In the genomic region with DNA sequence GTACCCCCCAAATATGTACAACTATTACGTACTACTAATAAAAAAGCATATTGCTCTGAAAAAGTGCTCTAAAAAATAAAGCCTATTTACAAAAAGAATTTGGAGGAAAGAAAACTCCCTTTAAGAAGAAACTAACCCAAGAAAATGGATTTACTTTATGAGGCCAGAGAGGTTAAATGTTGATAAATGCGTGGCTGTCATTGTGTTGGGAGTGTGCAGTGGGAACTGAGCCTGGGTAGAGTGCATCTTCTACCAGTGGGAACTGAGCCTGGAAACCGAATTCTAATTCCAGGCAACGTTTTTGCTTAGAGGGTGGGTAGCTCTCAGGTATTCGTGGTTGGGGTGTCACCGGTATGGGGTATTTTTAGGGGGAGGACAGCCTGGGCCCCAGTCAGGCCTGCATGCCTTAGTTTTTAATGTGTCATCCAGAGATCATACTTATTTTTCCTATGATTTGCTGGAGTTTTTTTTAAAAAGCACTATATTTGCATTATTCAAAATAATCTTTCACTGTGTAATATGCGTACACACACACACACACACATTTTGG, we compare ENCODE assay signal across 13 cellular contexts. TPM values are rescaled to one million over a fixed set of nuclear protein-coding genes. Genes with fewer than 3 reads are reported as not detected.
DNase-seq lines count a peak whose midpoint lies in the region; ATAC-seq and TF ChIP-seq lines count a peak whose summit lies in the region.
"Had no signal": no experiment of that assay in that cellular context is flagged by ENCODE, and none has a peak within 500 bp of the region (broad histone marks: within the 10 kb centered on the region; RNA-seq: fewer than 3 reads in every experiment).

No MANE protein-coding gene starts in this region.

- H3K27ac ChIP-seq in Panc1 (ENCODE audit: low read length), result no peak overlapping the region
- H3K27ac ChIP-seq: BLaER1, coronary artery, parathyroid adenoma, tibial nerve had no signal

- POLR2A ChIA-PET in Panc1 (lab: Charles Lee), result no interaction called here

- in situ Hi-C loops in Panc1 (cut with HindIII; ENCODE audit: low pct_unique_long_range_greater_than_20kb, low sequenced_read_pairs), result no loop called here

- ATAC-seq in Panc1, result no peak
- ATAC-seq in stimulated activated effector memory CD8-positive, alpha-beta T cell treated with anti-CD3 and anti-CD28 coated beads, Interleukin-12 subunit alpha, Interleukin-12 subunit beta, amount 100 ng/mL, for 72 hours, result no peak
- ATAC-seq in HG02610 (IDR thresholded peaks at IDR 0.05; ENCODE audit: unreplicated experiment), result no peak

- no peaks in the 10 kb centered on the region for H3K36me3 ChIP-seq in Panc1 (ENCODE audit: control insufficient read depth, insufficient read depth, low read length)
- H3K36me3 ChIP-seq: BLaER1, tibial nerve had no signal

- peaks cover 39% of the 10 kb centered on the region for H3K4me1 Mint-ChIP-seq in activated naive CD4-positive, alpha-beta T cell treated with anti-CD3 and anti-CD28 coated beads for 36 hours (ENCODE audit: low read depth)
- peaks cover 13% of the 10 kb centered on the region for H3K4me1 Mint-ChIP-seq in glutamatergic neuron (ENCODE audit: low read depth, unreplicated experiment)
- H3K4me1 Mint-ChIP-seq in stimulated activated effector memory CD8-positive, alpha-beta T cell treated with anti-CD3 and anti-CD28 coated beads, Interleukin-12 subunit alpha, Interleukin-12 subunit beta, amount 100 ng/mL, for 72 hours, result peaks cover 64% of the 10 kb centered on the region

- intact Hi-C loops in activated naive CD4-positive, alpha-beta T cell treated with anti-CD3 and anti-CD28 coated beads for 36 hours (cut with micrococcal nuclease), result loop anchor here (1.0 to 2.0 kb wide), 4 partner anchors 24 to 323 kb away; partner anchors contain the start of genes GUK1 and RNF187
- intact Hi-C loops in Panc1 (cut with micrococcal nuclease; ENCODE audit: unreplicated experiment), result no loop called here

- H3K36me3 Mint-ChIP-seq in activated naive CD4-positive, alpha-beta T cell treated with anti-CD3 and anti-CD28 coated beads for 36 hours (ENCODE audit: low read depth), result peaks cover 2% of the 10 kb centered on the region
- H3K36me3 Mint-ChIP-seq in glutamatergic neuron (ENCODE audit: unreplicated experiment), result no peaks in the 10 kb centered on the region
- peaks cover 44% of the 10 kb centered on the region for H3K36me3 Mint-ChIP-seq in stimulated activated effector memory CD8-positive, alpha-beta T cell treated with anti-CD3 and anti-CD28 coated beads, Interleukin-12 subunit alpha, Interleukin-12 subunit beta, amount 100 ng/mL, for 72 hours

- H3K27me3 ChIP-seq in Panc1 (ENCODE audit: control insufficient read depth, insufficient read depth, low read length), result peaks cover 8% of the 10 kb centered on the region

- no peak for TF ChIP-seq CTCF in Panc1 (IDR thresholded peaks at IDR 0.05)
- no peak for TF ChIP-seq CTCF in glutamatergic neuron (IDR thresholded peaks at IDR 0.05; ENCODE audit: partially characterized antibody, unreplicated experiment)

- CTCF ChIA-PET in activated naive CD4-positive, alpha-beta T cell treated with anti-CD3 and anti-CD28 coated beads for 36 hours (lab: Charles Lee), result interaction anchor here (0.9 to 2.3 kb wide), 7 partner anchors 9 to 332 kb away, joined by 3 to 6 read pairs (median 4); partner anchors contain the start of gene TRIM11
- CTCF ChIA-PET in Panc1 (lab: Charles Lee), result no interaction called here

- H3K9me3 Mint-ChIP-seq in activated naive CD4-positive, alpha-beta T cell treated with anti-CD3 and anti-CD28 coated beads for 36 hours, result no peaks in the 10 kb centered on the region
- H3K9me3 Mint-ChIP-seq in glutamatergic neuron (ENCODE audit: unreplicated experiment), result peaks cover 9% of the 10 kb centered on the region
- H3K9me3 Mint-ChIP-seq in stimulated activated effector memory CD8-positive, alpha-beta T cell treated with anti-CD3 and anti-CD28 coated beads, Interleukin-12 subunit alpha, Interleukin-12 subunit beta, amount 100 ng/mL, for 72 hours, result no peaks in the 10 kb centered on the region

- no TSS peak for BruUV-seq in Panc1 (replicated peaks; lab: Mats Ljungman, UMichigan)

- H3K27me3 Mint-ChIP-seq in activated naive CD4-positive, alpha-beta T cell treated with anti-CD3 and anti-CD28 coated beads for 36 hours (ENCODE audit: low read depth), result peaks cover 11% of the 10 kb centered on the region
- H3K27me3 Mint-ChIP-seq in glutamatergic neuron (ENCODE audit: unreplicated experiment), result peaks cover 13% of the 10 kb centered on the region

- H3K4me3 ChIP-seq in Panc1 (ENCODE audit: low read depth in 2 of 2, low read length in 2 of 2), result peak overlapping the region; percentile 42 to 54
- H3K4me3 ChIP-seq: BLaER1 had no signal

- peak overlapping the region; percentile 94 for H3K27ac Mint-ChIP-seq in activated naive CD4-positive, alpha-beta T cell treated with anti-CD3 and anti-CD28 coated beads for 36 hours
- peak overlapping the region; percentile 80 for H3K27ac Mint-ChIP-seq in glutamatergic neuron (ENCODE audit: unreplicated experiment)
- H3K27ac Mint-ChIP-seq in stimulated activated effector memory CD8-positive, alpha-beta T cell treated with anti-CD3 and anti-CD28 coated beads, Interleukin-12 subunit alpha, Interleukin-12 subunit beta, amount 100 ng/mL, for 72 hours, result peak overlapping the region; percentile 40

- peak; percentile 68 for DNase-seq in activated naive CD4-positive, alpha-beta T cell treated with anti-CD3 and anti-CD28 coated beads for 36 hours
- no peak for DNase-seq in activated naive CD4-positive, alpha-beta T cell treated with anti-CD3 and anti-CD28 coated beads, Interleukin-2, amount 50 U/mL, for 16 hours
- no peak for DNase-seq in Panc1 (ENCODE audit: low read depth, low spot score)
- DNase-seq in glutamatergic neuron, result no peak
- no peak for DNase-seq in stimulated activated effector memory CD8-positive, alpha-beta T cell treated with anti-CD3 and anti-CD28 coated beads, Interleukin-12 subunit alpha, Interleukin-12 subunit beta, amount 100 ng/mL, for 72 hours (ENCODE audit: low spot score in 2 of 2)
- DNase-seq in MV-4-11 (lab: John Stamatoyannopoulos, UW), result no peak
- DNase-seq in OCI-M2 (lab: John Stamatoyannopoulos, UW; ENCODE audit: unreplicated experiment), result no peak
- DNase-seq: NCI-H1694 treated with DMSO at 0.1 percent for 48 hours had no signal

- H3K9me3 ChIP-seq in Panc1 (ENCODE audit: control insufficient read depth, insufficient read depth, low read depth, low read length), result no peaks in the 10 kb centered on the region
- H3K9me3 ChIP-seq: tibial nerve had no signal

- H3K4me3 Mint-ChIP-seq in activated naive CD4-positive, alpha-beta T cell treated with anti-CD3 and anti-CD28 coated beads for 36 hours, result peak overlapping the region; percentile 91
- H3K4me3 Mint-ChIP-seq in glutamatergic neuron (ENCODE audit: unreplicated experiment), result peak overlapping the region; percentile 91
- peak overlapping the region; percentile 86 for H3K4me3 Mint-ChIP-seq in stimulated activated effector memory CD8-positive, alpha-beta T cell treated with anti-CD3 and anti-CD28 coated beads, Interleukin-12 subunit alpha, Interleukin-12 subunit beta, amount 100 ng/mL, for 72 hours

- H3K4me1 ChIP-seq in Panc1 (ENCODE audit: control insufficient read depth, insufficient read depth, low read length), result peaks cover 6% of the 10 kb centered on the region; the same call in 1 of the 2 replicates
- H3K4me1 ChIP-seq: BLaER1, parathyroid adenoma had no signal

RNA-seq across cellular contexts. Expression of gene RNF187, which starts 24.1 kb away (rescaled TPM):
- total RNA-seq in activated naive CD4-positive, alpha-beta T cell treated with anti-CD3 and anti-CD28 coated beads for 36 hours, result 100 to 1,000 TPM; 112 to 116 TPM
- total RNA-seq in Panc1 (2021; ENCODE audit: unreplicated experiment), result 143 TPM
- polyA plus RNA-seq in Panc1 (2012; ENCODE audit: insufficient read length), result 261 TPM
- total RNA-seq in glutamatergic neuron (ENCODE audit: unreplicated experiment), result 201 TPM

RNA-seq across cellular contexts. Expression of gene TRIM17, which starts 46.4 kb away (rescaled TPM):
- total RNA-seq in activated naive CD4-positive, alpha-beta T cell treated with anti-CD3 and anti-CD28 coated beads for 36 hours, result 1 to 10 TPM; 1.0 to 1.2 TPM
- total RNA-seq in Panc1 (2021; ENCODE audit: unreplicated experiment), result 1.2 TPM
- 1.0 TPM for polyA plus RNA-seq in Panc1 (2012; ENCODE audit: insufficient read length)
- total RNA-seq in glutamatergic neuron (ENCODE audit: unreplicated experiment), result not detected

RNA-seq across cellular contexts. Expression of gene TRIM11, which starts 56.4 kb away (rescaled TPM):
- total RNA-seq in activated naive CD4-positive, alpha-beta T cell treated with anti-CD3 and anti-CD28 coated beads for 36 hours, result 10 to 100 TPM; 26.0 to 27.5 TPM
- total RNA-seq in Panc1 (2021; ENCODE audit: unreplicated experiment) (38.6 TPM), glutamatergic neuron (ENCODE audit: unreplicated experiment) (41.0 TPM)
- polyA plus RNA-seq in Panc1 (2012; ENCODE audit: insufficient read length), result 32.3 TPM

Comparison
In these comparisons a context has a peak if more than half of its experiments do, and no peak if none do; other contexts are left out.
1. H3K27ac Mint-ChIP-seq: peak in every context shown above with its lines; median percentile 94 in activated naive CD4-positive, alpha-beta T cell treated with anti-CD3 and anti-CD28 coated beads for 36 hours; 80 in glutamatergic neuron; 40 in stimulated activated effector memory CD8-positive, alpha-beta T cell treated with anti-CD3 and anti-CD28 coated beads, Interleukin-12 subunit alpha, Interleukin-12 subunit beta, amount 100 ng/mL, for 72 hours.